In genomic region chr17:59827721-59828477, GRCh38 we compare ENCODE assay signal across 9 cellular contexts.
DNase-seq lines count a peak whose midpoint lies in the region; ATAC-seq, FAIRE-seq and TF ChIP-seq lines count a peak whose summit lies in the region.
"Had no signal": no experiment of that assay in that cellular context is flagged by ENCODE, and none has a peak within 500 bp of the region (broad histone marks: within the 10 kb centered on the region; RNA-seq: fewer than 3 reads in every experiment).

No MANE protein-coding gene starts in this region.

- TF ChIP-seq POLR2A in GM12891 (IDR thresholded peaks at IDR 0.05; ENCODE audit: low read depth, low read length), result no peak

- no peaks in the 10 kb centered on the region for H3K9me2 ChIP-seq in MM.1S (replicated peaks; ENCODE audit: insufficient read depth, low read length)

- no peaks in the 10 kb centered on the region for H4K20me1 ChIP-seq in MM.1S (ENCODE audit: insufficient read depth, low read length)

- DNase-seq in GM12891 (ENCODE audit: insufficient read length, low spot score) (no peak), MM.1S (no peak), GDM1 (lab: John Stamatoyannopoulos, UW) (no peak), NCI-H345 (lab: John Stamatoyannopoulos, UW) (no peak)
- peak; percentile 15 for DNase-seq in central memory CD4-positive, alpha-beta T cell
- DNase-seq: testis had no signal

- peaks cover 25% of the 10 kb centered on the region for H3F3A ChIP-seq in MM.1S (ENCODE audit: insufficient read depth, low read length)

- no peak overlapping the region for H2AFZ ChIP-seq in MM.1S (ENCODE audit: low read length)

- TF ChIP-seq CTCF in MM.1S (IDR thresholded peaks at IDR 0.05; ENCODE audit: low read length), result no peak

- no peaks in the 10 kb centered on the region for H3K79me2 ChIP-seq in MM.1S (ENCODE audit: low read length)

- H3K27me3 ChIP-seq in MM.1S (replicated peaks; ENCODE audit: insufficient read depth, low read length) (no peaks in the 10 kb centered on the region), rectal smooth muscle tissue (ENCODE audit: control insufficient read depth, insufficient read depth, low read length) (no peaks in the 10 kb centered on the region)
- H3K27me3 ChIP-seq: testis had no signal

- H3K27ac ChIP-seq in MM.1S (ENCODE audit: low read length), result peak overlapping the region; percentile 76; the same call in 1 of the 2 replicates
- peak overlapping the region; percentile 87 for H3K27ac ChIP-seq in rectal smooth muscle tissue (ENCODE audit: low read depth, low read length)
- H3K27ac ChIP-seq: testis had no signal

- H3K4me2 ChIP-seq in MM.1S (ENCODE audit: low read depth, low read length), result no peak overlapping the region

- H3K4me3 ChIP-seq in MM.1S (ENCODE audit: low read length), result no peak overlapping the region
- no peak overlapping the region for H3K4me3 ChIP-seq in rectal smooth muscle tissue (ENCODE audit: low read length)
- H3K4me3 ChIP-seq: testis had no signal

- FAIRE-seq in GM12891 (lab: Jason Lieb, UNC), result peak; percentile 47

- H3K9me3 ChIP-seq in MM.1S (replicated peaks; ENCODE audit: insufficient read depth, low read length), result no peaks in the 10 kb centered on the region
- H3K9me3 ChIP-seq: testis had no signal

- H3K36me3 ChIP-seq in MM.1S (replicated peaks; ENCODE audit: insufficient read depth, low read length) (no peaks in the 10 kb centered on the region), rectal smooth muscle tissue (ENCODE audit: control insufficient read depth, insufficient read depth, low read length) (no peaks in the 10 kb centered on the region)

- peaks cover 61% of the 10 kb centered on the region for H3K4me1 ChIP-seq in MM.1S (ENCODE audit: low read length)
- peaks cover 18% of the 10 kb centered on the region for H3K4me1 ChIP-seq in rectal smooth muscle tissue (ENCODE audit: control insufficient read depth, insufficient read depth, low read length)

- H3K9ac ChIP-seq in MM.1S (ENCODE audit: low read length), result 0 out of 2 replicates have a peak overlapping the region, but pooled peaks have one; percentile 14
- H3K9ac ChIP-seq in rectal smooth muscle tissue (ENCODE audit: low read length), result no peak overlapping the region

- ATAC-seq in GM21381 (IDR thresholded peaks at IDR 0.05; ENCODE audit: unreplicated experiment) (no peak), GM21528 (IDR thresholded peaks at IDR 0.05; ENCODE audit: low FRiP score, unreplicated experiment) (no peak)

TF ChIP-seq in GM12891, 5 proteins besides CTCF, POLR2A, EP300 and RAD21:
- no peak for TF ChIP-seq SPI1 (IDR thresholded peaks at IDR 0.05; ENCODE audit: low read depth, low read length)
- TF ChIP-seq POU2F2 (IDR thresholded peaks at IDR 0.05; ENCODE audit: low read depth, low read length), result no peak
